Comparison of ENCODE assay signal across 20 cellular contexts in genomic region chr4:8702516-8703400, GRCh38.
"Had no signal": no experiment of that assay in that cellular context is flagged by ENCODE, and none has a peak within 500 bp of the region (broad histone marks: within the 10 kb centered on the region; RNA-seq: fewer than 3 reads in every experiment).

No MANE protein-coding gene starts in this region.

- H3K36me3 ChIP-seq: ascending aorta, esophagus muscularis mucosa, gastroesophageal sphincter, heart left ventricle, neural progenitor cell, pancreas, upper lobe of left lung had no signal

- H3K9me3 ChIP-seq: ascending aorta, pancreas, upper lobe of left lung had no signal

- H3K27ac Mint-ChIP-seq: activated naive CD4-positive, alpha-beta T cell treated with anti-CD3 and anti-CD28 coated beads, Interleukin-2, amount 50 U/mL, for 24 hours; activated T-helper 17 cell treated with anti-CD3 and anti-CD28 coated beads, Interleukin-2, amount 50 U/mL, for 72 hours; memory B cell; naive thymus-derived CD4-positive, alpha-beta T cell; neural progenitor cell had no signal

- H3K9me3 Mint-ChIP-seq: activated naive CD4-positive, alpha-beta T cell treated with anti-CD3 and anti-CD28 coated beads, Interleukin-2, amount 50 U/mL, for 24 hours; activated T-helper 17 cell treated with anti-CD3 and anti-CD28 coated beads, Interleukin-2, amount 50 U/mL, for 72 hours; memory B cell; neural progenitor cell had no signal

- H3K27me3 ChIP-seq: ascending aorta, neural progenitor cell, upper lobe of left lung had no signal

- H3K4me2 ChIP-seq: neural progenitor cell had no signal

- ATAC-seq: activated T-helper 17 cell treated with anti-CD3 and anti-CD28 coated beads, Interleukin-2, amount 50 U/mL, for 72 hours; gastroesophageal sphincter; heart left ventricle; naive thymus-derived CD4-positive, alpha-beta T cell; pancreas; stimulated activated naive CD8-positive, alpha-beta T cell treated with anti-CD3 and anti-CD28 coated beads, Interleukin-15, Interleukin-2, amounts not matched to agents 100 U/mL and 50 U/mL, for 24 hours had no signal

- H3K4me1 Mint-ChIP-seq: activated naive CD4-positive, alpha-beta T cell treated with anti-CD3 and anti-CD28 coated beads, Interleukin-2, amount 50 U/mL, for 24 hours; activated T-helper 17 cell treated with anti-CD3 and anti-CD28 coated beads, Interleukin-2, amount 50 U/mL, for 72 hours; memory B cell; naive thymus-derived CD4-positive, alpha-beta T cell had no signal

- H3K9ac ChIP-seq: neural progenitor cell had no signal

- H3K4me1 ChIP-seq: ascending aorta, gastroesophageal sphincter, heart left ventricle, pancreas, upper lobe of left lung had no signal

- H3K36me3 Mint-ChIP-seq: activated naive CD4-positive, alpha-beta T cell treated with anti-CD3 and anti-CD28 coated beads, Interleukin-2, amount 50 U/mL, for 24 hours; memory B cell; naive thymus-derived CD4-positive, alpha-beta T cell; neural progenitor cell had no signal

- H2AFZ ChIP-seq: neural progenitor cell had no signal

- H3K27ac ChIP-seq: ascending aorta, esophagus muscularis mucosa, gastroesophageal sphincter, heart left ventricle, neural progenitor cell, pancreas, upper lobe of left lung had no signal

- H3K4me3 Mint-ChIP-seq: activated naive CD4-positive, alpha-beta T cell treated with anti-CD3 and anti-CD28 coated beads, Interleukin-2, amount 50 U/mL, for 24 hours; activated T-helper 17 cell treated with anti-CD3 and anti-CD28 coated beads, Interleukin-2, amount 50 U/mL, for 72 hours; memory B cell; naive thymus-derived CD4-positive, alpha-beta T cell; neural progenitor cell had no signal

- H3K4me3 ChIP-seq: ascending aorta, esophagus muscularis mucosa, gastroesophageal sphincter, heart left ventricle, neural progenitor cell, pancreas, upper lobe of left lung had no signal

- DNase-seq: activated CD4-positive, CD25-positive, alpha-beta regulatory T cell treated with anti-CD3 and anti-CD28 coated beads, Interleukin-2, amount 50 U/mL, for 72 hours; activated T-cell treated with anti-CD3 and anti-CD28 coated beads for 4 hours; cerebellar nuclear complex; effector CD8-positive, alpha-beta T cell; kidney glomerular epithelial cell; naive thymus-derived CD4-positive, alpha-beta T cell; pancreas; stimulated activated CD4-positive, alpha-beta T cell treated with anti-CD3 and anti-CD28 coated beads, Interleukin-12 subunit alpha, Interleukin-12 subunit beta, amount 100 ng/mL, for 4 hours; stimulated activated CD4-positive, alpha-beta T cell treated with anti-CD3 and anti-CD28 coated beads, Interleukin-1b, Interleukin-23, amount 100 ng/mL, for 48 hours; stimulated activated naive CD8-positive, alpha-beta T cell treated with anti-CD3 and anti-CD28 coated beads, Interleukin-15, Interleukin-2, amounts not matched to agents 100 U/mL and 50 U/mL, for 24 hours had no signal

- FAIRE-seq: endothelial cell of umbilical vein, pancreas had no signal
